Comparison of ENCODE assay signal across 12 cellular contexts in genomic region chr20:3559637-3560036, GRCh38.
"Had no signal": no experiment of that assay in that cellular context is flagged by ENCODE, and none has a peak within 500 bp of the region (broad histone marks: within the 10 kb centered on the region; RNA-seq: fewer than 3 reads in every experiment).

No MANE protein-coding gene starts in this region.

- H3K4me1 ChIP-seq: gastrocnemius medialis, psoas muscle, upper lobe of right lung had no signal

- H3K27me3 ChIP-seq: gastrocnemius medialis, right lobe of liver, stomach, upper lobe of right lung had no signal

- DNase-seq: activated CD4-positive, CD25-positive, alpha-beta regulatory T cell treated with anti-CD3 and anti-CD28 coated beads, Interleukin-2, amount 50 U/mL, for 72 hours; activated naive CD4-positive, alpha-beta T cell treated with anti-CD3 and anti-CD28 coated beads for 36 hours; gastrocnemius medialis; midbrain; psoas muscle; right lobe of liver; stimulated activated CD4-positive, alpha-beta T cell treated with anti-CD3 and anti-CD28 coated beads, Interleukin-1b, Interleukin-23, amount 100 ng/mL, for 48 hours; stomach; T-helper 9 cell; upper lobe of right lung had no signal

- H3K9me3 ChIP-seq: gastrocnemius medialis, psoas muscle, right lobe of liver, stomach, thoracic aorta, upper lobe of right lung had no signal

- ATAC-seq: gastrocnemius medialis, psoas muscle, right lobe of liver, upper lobe of right lung had no signal

- H3K4me3 ChIP-seq: gastrocnemius medialis, lung, psoas muscle, right lobe of liver, stomach, thoracic aorta, upper lobe of right lung had no signal

- H3K27ac ChIP-seq: gastrocnemius medialis, psoas muscle, right lobe of liver, thoracic aorta, upper lobe of right lung had no signal
